Comparison of ENCODE assay signal across 8 cellular contexts in genomic region chr1:109099871-109100757, GRCh38. TPM values are rescaled to one million over a fixed set of nuclear protein-coding genes. Genes with fewer than 3 reads are reported as not detected.
DNase-seq lines count a peak whose midpoint lies in the region; ATAC-seq, FAIRE-seq and TF ChIP-seq lines count a peak whose summit lies in the region.

No MANE protein-coding gene starts in this region.

- TF ChIP-seq CTCF in H9 (conservative IDR thresholded peaks at IDR 0.05) (peak; percentile 87), foreskin keratinocyte (conservative IDR thresholded peaks at IDR 0.05) (peak; percentile 92)

- no peak overlapping the region for H2BK15ac ChIP-seq in H9 (ENCODE audit: low read depth, low read length)
- peak overlapping the region; percentile 75 for H2BK15ac ChIP-seq in neuronal stem cell (ENCODE audit: low read length)

- peak; percentile 96 for FAIRE-seq in G401.6 (lab: Jason Lieb, UNC)

- no peak overlapping the region for H3T11ph ChIP-seq in H9 (ENCODE audit: low read length)

- H4K5ac ChIP-seq in H9 (ENCODE audit: insufficient read length, low read depth, low read length), result peak overlapping the region; percentile 77

- no peak overlapping the region for H3K23ac ChIP-seq in H9 (ENCODE audit: insufficient read length, low read depth, low read length)
- peak overlapping the region; percentile 100 for H3K23ac ChIP-seq in neuronal stem cell (ENCODE audit: low read depth, low read length, poor library complexity)

- H2AK5ac ChIP-seq in H9 (ENCODE audit: insufficient read length, low read length) (no peak overlapping the region), neuronal stem cell (ENCODE audit: low read depth, low read length) (peak overlapping the region; percentile 95)

- peaks cover 30% of the 10 kb centered on the region for H3K36me3 ChIP-seq in MG63
- H3K36me3 ChIP-seq in neuronal stem cell (replicated peaks in 1 of 2; ENCODE audit: control insufficient read depth in 2 of 2, insufficient read depth in 2 of 2, low read length in 2 of 2), result peaks cover 0 to 41% of the 10 kb centered on the region in 2 donors

- H3K4me3 ChIP-seq in MG63 (peak overlapping the region; percentile 93), neuronal stem cell (ENCODE audit: low read length in 2 of 2) (peak overlapping the region; percentile 97 to 99)

- peak overlapping the region; percentile 53 for H2AFZ ChIP-seq in H9 (ENCODE audit: low read length)
- peak overlapping the region; percentile 91 for H2AFZ ChIP-seq in neuronal stem cell (ENCODE audit: low read length)

- WGBS in H9 (ENCODE audit: extremely low coverage, insufficient read length, low lambda C conversion rate), result no CpG with 5 or more reads among the region's 79 CpGs
- no CpG with 5 or more reads among the region's 79 CpGs for WGBS in neuronal stem cell (ENCODE audit: extremely low coverage in 2 of 2, insufficient read length in 2 of 2, insufficient replicate concordance in 1 of 2), 2 donors

- H3K79me1 ChIP-seq in H9 (ENCODE audit: insufficient read depth, low read depth, low read length, poor library complexity, severe bottlenecking) (peaks cover 2% of the 10 kb centered on the region), neuronal stem cell (ENCODE audit: low read depth, low read length) (peaks cover 7% of the 10 kb centered on the region)

- no peak overlapping the region for H4K91ac ChIP-seq in H9 (ENCODE audit: insufficient read length, low read depth, low read length)
- H4K91ac ChIP-seq in neuronal stem cell (ENCODE audit: low read depth, low read length, poor library complexity), result no peak overlapping the region

- H2BK120ac ChIP-seq in H9 (ENCODE audit: low read depth, low read length, poor library complexity, severe bottlenecking) (peak overlapping the region; percentile 64), neuronal stem cell (ENCODE audit: low read depth, low read length) (peak overlapping the region; percentile 87)

- peak overlapping the region; percentile 57 for H3K56ac ChIP-seq in H9 (ENCODE audit: insufficient read length, low read depth, low read length)

- DNase-seq in H9, result peak; percentile 97
- DNase-seq in MG63, result peak; percentile 100
- peak; percentile 90 for DNase-seq in SHP77 treated with DMSO at 0.1 percent for 48 hours (lab: John Stamatoyannopoulos, UW)
- DNase-seq in activated gamma-delta T cell treated with anti-CD3 and anti-CD28 coated beads, Interleukin-2, amount 50 U/mL, for 16 hours (ENCODE audit: low read depth), result peak; percentile 97
- peak; percentile 77 to 90 for DNase-seq in foreskin keratinocyte
- DNase-seq in neuronal stem cell (ENCODE audit: low spot score), result peak; percentile 96
- DNase-seq in substantia nigra (lab: John Stamatoyannopoulos, UW), result peak; percentile 72 to 96 (median 91)

- H3K14ac ChIP-seq in H9 (ENCODE audit: insufficient read depth, low read length) (peak overlapping the region; percentile 89), neuronal stem cell (ENCODE audit: low read length) (peak overlapping the region; percentile 98)

- H3K27me3 ChIP-seq in H9 (ENCODE audit: insufficient read depth, low read length), result no peaks in the 10 kb centered on the region
- H3K27me3 ChIP-seq in MG63, result no peaks in the 10 kb centered on the region
- no peaks in the 10 kb centered on the region for H3K27me3 ChIP-seq in foreskin keratinocyte
- H3K27me3 ChIP-seq in neuronal stem cell (ENCODE audit: control insufficient read depth in 3 of 3, insufficient read depth in 3 of 3, low read depth in 1 of 3, low read length in 3 of 3), result no peaks in the 10 kb centered on the region

- H3K4me1 ChIP-seq in H9 (ENCODE audit: insufficient read depth, low read length), result no peaks in the 10 kb centered on the region
- H3K4me1 ChIP-seq in foreskin keratinocyte, result no peaks in the 10 kb centered on the region
- H3K4me1 ChIP-seq in neuronal stem cell (ENCODE audit: control insufficient read depth in 2 of 2, insufficient read depth in 1 of 2, low read depth in 1 of 2, low read length in 2 of 2), result peaks cover 2 to 6% of the 10 kb centered on the region in 2 donors

- H4K20me1 ChIP-seq in H9 (ENCODE audit: control insufficient read depth, insufficient read depth, insufficient read length), result no peaks in the 10 kb centered on the region

- peaks cover 3% of the 10 kb centered on the region; the same call in 1 of the 2 replicates for H3K79me2 ChIP-seq in H9 (ENCODE audit: insufficient read depth, low read length)

- H3K9ac ChIP-seq in H9 (ENCODE audit: extremely low read depth, insufficient read length, low read length) (peak overlapping the region; percentile 91), neuronal stem cell (ENCODE audit: low read depth, low read length, poor library complexity) (peak overlapping the region; percentile 100)

- no peak overlapping the region for H2BK12ac ChIP-seq in H9 (ENCODE audit: insufficient read length, low read depth, low read length)
- H2BK12ac ChIP-seq in neuronal stem cell (ENCODE audit: low read length), result no peak overlapping the region

- peak overlapping the region; percentile 98 to 99 for H3K4me3 Mint-ChIP-seq in H9

- ATAC-seq in foreskin keratinocyte, result peak; percentile 95

- H3K9me3 ChIP-seq in H9 (ENCODE audit: control insufficient read depth, low read depth, low read length), result no peaks in the 10 kb centered on the region
- H3K9me3 ChIP-seq in MG63, result no peaks in the 10 kb centered on the region
- no peaks in the 10 kb centered on the region for H3K9me3 ChIP-seq in neuronal stem cell (replicated peaks in 1 of 2; ENCODE audit: control insufficient read depth in 2 of 2, insufficient read depth in 1 of 2, low read depth in 1 of 2, low read length in 2 of 2)

- H3K23me2 ChIP-seq in H9 (ENCODE audit: insufficient read length, low read depth, low read length, poor library complexity, severe bottlenecking), result peaks cover 5% of the 10 kb centered on the region

- H3K27ac ChIP-seq in H9 (ENCODE audit: insufficient read length, low read depth, low read length), result no peak overlapping the region
- H3K27ac ChIP-seq in foreskin keratinocyte, result peak overlapping the region; percentile 77
- H3K27ac ChIP-seq in neuronal stem cell (replicated peaks; ENCODE audit: low read length), result peak overlapping the region; percentile 94
- peak overlapping the region; percentile 95 for H3K27ac ChIP-seq in substantia nigra (ENCODE audit: low read depth, low read length, poor library complexity, severe bottlenecking)

- peak overlapping the region; percentile 54 for H2BK5ac ChIP-seq in H9 (ENCODE audit: insufficient read length, low read length)
- H2BK5ac ChIP-seq in neuronal stem cell (ENCODE audit: low read length), result peak overlapping the region; percentile 93

- H3K27me3 Mint-ChIP-seq in H9 (ENCODE audit: low read depth), result peaks cover 4% of the 10 kb centered on the region; the same call in 1 of the 2 replicates

- peaks cover 3 to 26% (median 6%) of the 10 kb centered on the region in 3 experiments for H3K36me3 Mint-ChIP-seq in H9 (ENCODE audit: insufficient read depth in 1 of 3, low read depth in 3 of 3)

- H3K27ac Mint-ChIP-seq in H9, result peak overlapping the region; percentile 98

- H3K4ac ChIP-seq in H9 (ENCODE audit: low read depth, low read length) (peak overlapping the region; percentile 15; the same call in 1 of the 2 replicates), neuronal stem cell (ENCODE audit: low read length) (peak overlapping the region; percentile 97)

- H3K4me2 ChIP-seq in H9 (ENCODE audit: insufficient read depth, insufficient read length, low read length) (peak overlapping the region; percentile 92), neuronal stem cell (ENCODE audit: insufficient read depth, low read length, poor library complexity, severe bottlenecking) (peak overlapping the region; percentile 77)

- no peak overlapping the region for H2BK20ac ChIP-seq in H9 (ENCODE audit: low read depth, low read length, poor library complexity, severe bottlenecking)

- H3K18ac ChIP-seq in H9 (ENCODE audit: insufficient read length, low read depth, low read length) (peak overlapping the region; percentile 90), neuronal stem cell (ENCODE audit: low read length) (peak overlapping the region; percentile 98)

- H4K8ac ChIP-seq in H9 (replicated peaks; ENCODE audit: insufficient read length, low read depth, low read length) (no peak overlapping the region), neuronal stem cell (ENCODE audit: low read depth, low read length) (peak overlapping the region; percentile 43)

- H3K9me3 Mint-ChIP-seq in H9, result peaks cover 0 to 3% of the 10 kb centered on the region in 2 experiments; a peak in 1 of 5 replicates

- H3K4me1 Mint-ChIP-seq in H9, result 0 out of 4 replicates have a peak, but pooled peaks cover 0 to 5% of the 10 kb centered on the region in 2 experiments

RNA-seq across cellular contexts. Expression of gene TMEM167B, which starts 9.6 kb away (rescaled TPM):
- total RNA-seq in H9 (2021) (13.9 and 15.7 TPM in 2 replicates), foreskin keratinocyte (16.2 and 17.0 TPM in 2 replicates)
- total RNA-seq in MG63 (2014; rRNA removed; shearing (Covaris generic); ENCODE audit: low replicate concordance), result 43.4 and 61.3 TPM in 2 replicates
- 8.6 TPM in 2 replicates for polyA plus RNA-seq in foreskin keratinocyte
- 19.1 TPM for polyA plus RNA-seq in neuronal stem cell (2013, experiment 1 of 2)
- polyA plus RNA-seq in neuronal stem cell (2013, experiment 2 of 2), result 19.8 TPM

RNA-seq across cellular contexts. Expression of gene ELAPOR1, which starts 13.8 kb away (rescaled TPM):
- total RNA-seq in H9 (2021) (0.55 and 1.1 TPM in 2 replicates), foreskin keratinocyte (0.18 and 0.75 TPM in 2 replicates)
- 0.20 TPM in 1 of 2 replicates, not detected in the other for total RNA-seq in MG63 (2014; rRNA removed; shearing (Covaris generic); ENCODE audit: low replicate concordance)
- 0.31 and 0.32 TPM in 2 replicates for polyA plus RNA-seq in foreskin keratinocyte
- polyA plus RNA-seq in neuronal stem cell (2013, experiment 1 of 2), result 1.1 TPM
- 1.2 TPM for polyA plus RNA-seq in neuronal stem cell (2013, experiment 2 of 2)

RNA-seq across cellular contexts. Expression of gene TAF13, which starts 24.3 kb away (rescaled TPM):
- total RNA-seq in H9 (2021), result 47.8 and 50.9 TPM in 2 replicates
- 37.6 and 71.7 TPM in 2 replicates for total RNA-seq in MG63 (2014; rRNA removed; shearing (Covaris generic); ENCODE audit: low replicate concordance)
- total RNA-seq in foreskin keratinocyte, result 59.0 and 65.6 TPM in 2 replicates
- polyA plus RNA-seq in foreskin keratinocyte, result 38.8 and 39.3 TPM in 2 replicates
- polyA plus RNA-seq in neuronal stem cell (2013, experiment 1 of 2), result 23.3 TPM
- 23.9 TPM for polyA plus RNA-seq in neuronal stem cell (2013, experiment 2 of 2)

RNA-seq across cellular contexts. Expression of gene WDR47, which starts 58.2 kb away (rescaled TPM):
- total RNA-seq in H9 (2021) (4.1 and 6.6 TPM in 2 replicates), foreskin keratinocyte (20.0 and 22.4 TPM in 2 replicates)
- total RNA-seq in MG63 (2014; rRNA removed; shearing (Covaris generic); ENCODE audit: low replicate concordance), result 19.5 and 23.7 TPM in 2 replicates
- 4.9 and 5.8 TPM in 2 replicates for polyA plus RNA-seq in foreskin keratinocyte
- polyA plus RNA-seq in neuronal stem cell (2013, experiment 1 of 2), result 3.1 TPM
- 3.2 TPM for polyA plus RNA-seq in neuronal stem cell (2013, experiment 2 of 2)
